ENCODE assay signal across 19 cellular contexts in genomic region chr4:12595986-12596385, GRCh38.
DNase-seq lines count a peak whose midpoint lies in the region; ATAC-seq and TF ChIP-seq lines count a peak whose summit lies in the region.
"Had no signal": no experiment of that assay in that cellular context is flagged by ENCODE, and none has a peak within 500 bp of the region (broad histone marks: within the 10 kb centered on the region; RNA-seq: fewer than 3 reads in every experiment).

No MANE protein-coding gene starts in this region.

- no peak for ATAC-seq in PC-3

- H2AFZ ChIP-seq in PC-3 (ENCODE audit: low read length) (no peak overlapping the region), smooth muscle cell (ENCODE audit: low read depth) (no peak overlapping the region)

- no peaks in the 10 kb centered on the region for H3K27me3 ChIP-seq in PC-3 (ENCODE audit: low read length)
- no peaks in the 10 kb centered on the region for H3K27me3 ChIP-seq in smooth muscle cell (ENCODE audit: low read depth)
- H3K27me3 ChIP-seq: BLaER1, Peyer's patch had no signal

- no peaks in the 10 kb centered on the region for H3F3A ChIP-seq in PC-3 (ENCODE audit: low read length, unreplicated experiment)
- no peaks in the 10 kb centered on the region for H3F3A ChIP-seq in smooth muscle cell (ENCODE audit: low read depth)

- peak; percentile 17; the same call in 1 of the 2 replicates for TF ChIP-seq CTCF in PC-3 (conservative IDR thresholded peaks at IDR 0.05; ENCODE audit: low read depth, low read length)
- TF ChIP-seq CTCF in fibroblast of villous mesenchyme (IDR thresholded peaks at IDR 0.05; ENCODE audit: insufficient read depth, low read depth, low read length): peak; percentile 4
- TF ChIP-seq CTCF in smooth muscle cell (IDR thresholded peaks at IDR 0.05; ENCODE audit: borderline replicate concordance, insufficient read depth, poor library complexity, severe bottlenecking): peak; percentile 12

- H3K9ac ChIP-seq in PC-3 (ENCODE audit: low read length) (no peak overlapping the region), smooth muscle cell (ENCODE audit: low read depth) (no peak overlapping the region)
- H3K9ac ChIP-seq: BLaER1 had no signal

- no TSS peak for BruUV-seq in PC-3 (replicated peaks; lab: Mats Ljungman, UMichigan)

- H3K4me2 ChIP-seq in PC-3 (ENCODE audit: low read length) (no peak overlapping the region), smooth muscle cell (no peak overlapping the region)
- H3K4me2 ChIP-seq: BLaER1 had no signal

- H3K4me1 ChIP-seq in PC-3 (ENCODE audit: insufficient read depth, low read length) (no peaks in the 10 kb centered on the region), smooth muscle cell (ENCODE audit: low read depth) (no peaks in the 10 kb centered on the region)
- H3K4me1 ChIP-seq: BLaER1, Peyer's patch had no signal

- POLR2A ChIA-PET in PC-3 (lab: Charles Lee; ENCODE audit: unreplicated experiment): no interaction called here

- intact Hi-C loops in PC-3 (cut with micrococcal nuclease): no loop called here

- H3K9me3 ChIP-seq in PC-3 (ENCODE audit: low read length) (no peaks in the 10 kb centered on the region), smooth muscle cell (replicated peaks; ENCODE audit: low read depth) (peaks cover 5% of the 10 kb centered on the region)
- H3K9me3 ChIP-seq: BLaER1, Peyer's patch had no signal

- CTCF ChIA-PET in PC-3 (lab: Charles Lee): no interaction called here

- H3K9me2 ChIP-seq in PC-3 (replicated peaks; ENCODE audit: low read length): no peaks in the 10 kb centered on the region

- no peaks in the 10 kb centered on the region for H3K79me2 ChIP-seq in PC-3 (ENCODE audit: low read length)
- no peaks in the 10 kb centered on the region for H3K79me2 ChIP-seq in smooth muscle cell (ENCODE audit: low read depth)

- no peak overlapping the region for H3K27ac ChIP-seq in PC-3 (ENCODE audit: low read length)
- H3K27ac ChIP-seq in smooth muscle cell (ENCODE audit: low read depth): no peak overlapping the region
- H3K27ac ChIP-seq: BLaER1, HL-60, Peyer's patch had no signal

- DNase-seq in DMS53 (lab: John Stamatoyannopoulos, UW) (peak; percentile 34), DMS53 treated with DMSO at 0.1 percent for 48 hours (lab: John Stamatoyannopoulos, UW; ENCODE audit: unreplicated experiment) (no peak), PC-3 (no peak), fibroblast of villous mesenchyme (ENCODE audit: low read depth) (no peak), smooth muscle cell (lab: John Stamatoyannopoulos, UW; ENCODE audit: unreplicated experiment) (no peak), NCI-H146 (lab: John Stamatoyannopoulos, UW) (no peak), NCI-H510A (lab: John Stamatoyannopoulos, UW) (no peak), germinal center (ENCODE audit: low spot score) (no peak)
- DNase-seq: 8988T; CD8-positive, alpha-beta memory T cell; HCEC 1CT; KBM-7; NCI-H1105; NCI-H187; NCI-H748 treated with DMSO at 0.1 percent for 48 hours; Peyer's patch; Right ventricle myocardium superior had no signal

- H3K36me3 ChIP-seq in PC-3 (ENCODE audit: low read depth, low read length): no peaks in the 10 kb centered on the region
- no peaks in the 10 kb centered on the region for H3K36me3 ChIP-seq in smooth muscle cell (ENCODE audit: low read depth)
- H3K36me3 ChIP-seq: BLaER1, Peyer's patch had no signal

- H3K4me3 ChIP-seq in PC-3 (ENCODE audit: low read length): no peak overlapping the region
- H3K4me3 ChIP-seq in fibroblast of villous mesenchyme (ENCODE audit: low read depth, low read length): no peak overlapping the region
- H3K4me3 ChIP-seq in smooth muscle cell: no peak overlapping the region
- H3K4me3 ChIP-seq: BLaER1, Peyer's patch had no signal

- H4K20me1 ChIP-seq in PC-3 (ENCODE audit: low read length) (no peaks in the 10 kb centered on the region), smooth muscle cell (ENCODE audit: low read depth) (no peaks in the 10 kb centered on the region)
- H4K20me1 ChIP-seq: BLaER1 had no signal
